Comparison of ENCODE assay signal across 31 cellular contexts in the genomic region with DNA sequence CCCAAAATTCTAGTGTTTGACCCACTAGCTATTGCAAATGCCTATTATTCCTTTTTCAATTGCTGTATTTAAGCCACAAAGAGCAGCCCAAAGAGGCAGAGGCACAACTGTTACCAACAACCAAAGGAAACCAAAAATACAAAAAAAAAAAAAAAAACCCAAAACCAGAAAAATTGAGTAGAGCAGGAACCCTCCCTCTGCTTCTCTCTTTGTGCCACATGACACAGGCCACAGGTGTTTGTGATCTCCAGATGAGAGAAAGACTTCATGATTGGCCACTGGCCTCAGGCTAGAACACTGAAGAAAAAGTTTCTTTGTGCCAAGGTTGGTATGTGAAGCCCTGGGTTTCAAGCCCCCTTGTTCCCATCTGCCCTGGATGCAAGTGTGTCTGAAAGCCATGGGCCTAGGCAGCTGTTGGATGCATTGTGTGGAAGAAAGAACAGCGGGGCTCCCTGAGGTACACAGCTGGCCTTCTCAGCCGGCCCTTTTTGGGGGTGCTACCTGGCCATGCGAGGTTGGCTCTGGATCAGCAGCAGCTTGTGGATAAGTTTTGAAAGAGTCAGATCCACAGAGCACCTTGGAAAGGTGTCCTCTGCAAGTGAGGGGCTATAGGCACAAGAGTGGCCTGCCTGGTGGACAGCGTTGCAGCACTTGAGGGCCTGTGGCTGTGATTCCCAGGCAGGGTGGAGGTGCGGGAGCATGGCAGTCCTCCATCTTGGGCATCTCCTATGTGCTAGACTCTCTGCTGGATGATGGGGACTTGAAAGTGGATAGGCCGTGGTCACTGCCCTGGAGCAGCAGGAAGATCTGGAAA.
DNase-seq lines count a peak whose midpoint lies in the region; ATAC-seq and TF ChIP-seq lines count a peak whose summit lies in the region.
"Had no signal": no experiment of that assay in that cellular context is flagged by ENCODE, and none has a peak within 500 bp of the region (broad histone marks: within the 10 kb centered on the region; RNA-seq: fewer than 3 reads in every experiment).

No MANE protein-coding gene starts in this region.

- TF ChIP-seq CTCF in osteocyte (IDR thresholded peaks at IDR 0.05): no peak

- peak; percentile 36 for ATAC-seq in effector memory CD8-positive, alpha-beta T cell (replicated peaks)
- no peak for ATAC-seq in HG02981 (IDR thresholded peaks at IDR 0.05; ENCODE audit: unreplicated experiment)
- ATAC-seq: esophagus mucosa, gastroesophageal sphincter, psoas muscle had no signal

- DNase-seq in activated CD4-positive, alpha-beta T cell treated with anti-CD3 and anti-CD28 coated beads, Interleukin-2, amount 10 ng/mL, durations not matched to agents 24 days and 14 days: peak; percentile 68
- no peak for DNase-seq in activated CD4-positive, alpha-beta T cell treated with anti-CD3 and anti-CD28 coated beads for 4 hours
- DNase-seq in HuH-7 (ENCODE audit: low spot score) (peak; percentile 29), osteocyte (ENCODE audit: extremely low spot score, unreplicated experiment) (peak; percentile 81), caudate nucleus (lab: John Stamatoyannopoulos, UW) (no peak), activated T-cell treated with anti-CD3 and anti-CD28 coated beads for 4 hours (no peak)
- no peak for DNase-seq in effector memory CD8-positive, alpha-beta T cell
- DNase-seq: activated CD4-positive, alpha-beta T cell treated with anti-CD3 and anti-CD28 coated beads, Interleukin-2, amount 50 U/mL, for 4 hours; activated naive CD4-positive, alpha-beta T cell treated with anti-CD3 and anti-CD28 coated beads for 36 hours; activated T-cell treated with anti-CD3 and anti-CD28 coated beads, Interleukin-2, amount 50 U/mL, for 1 hour; AML-193; cerebellar nuclear complex; effector CD4-positive, alpha-beta T cell; mesendoderm; MG63; NCI-H146; NCI-H2171; NCI-H69; psoas muscle; SHP77 treated with DMSO at 0.1 percent for 48 hours; stimulated activated CD4-positive, alpha-beta T cell treated with anti-CD3 and anti-CD28 coated beads, Interleukin-2, amount 100 ng/mL, for 48 hours; stomach; transverse colon had no signal

- H3K4me1 Mint-ChIP-seq in activated CD4-positive, alpha-beta T cell treated with anti-CD3 and anti-CD28 coated beads, Interleukin-2, amount 10 ng/mL, durations not matched to agents 24 days and 14 days: peaks cover 11% of the 10 kb centered on the region
- peaks cover 0 to 5% of the 10 kb centered on the region in 2 donors for H3K4me1 Mint-ChIP-seq in effector memory CD8-positive, alpha-beta T cell (ENCODE audit: low read depth in 2 of 2)
- H3K4me1 Mint-ChIP-seq in osteocyte (ENCODE audit: unreplicated experiment): peaks cover 5% of the 10 kb centered on the region

- no peak overlapping the region for H3K27ac Mint-ChIP-seq in activated CD4-positive, alpha-beta T cell treated with anti-CD3 and anti-CD28 coated beads, Interleukin-2, amount 10 ng/mL, durations not matched to agents 24 days and 14 days
- peak overlapping the region; percentile 26 to 81 for H3K27ac Mint-ChIP-seq in effector memory CD8-positive, alpha-beta T cell
- no peak overlapping the region for H3K27ac Mint-ChIP-seq in osteocyte (ENCODE audit: unreplicated experiment)
- H3K27ac Mint-ChIP-seq: activated naive CD4-positive, alpha-beta T cell treated with anti-CD3 and anti-CD28 coated beads for 36 hours had no signal

- peaks cover 27% of the 10 kb centered on the region for H3K9me3 Mint-ChIP-seq in activated CD4-positive, alpha-beta T cell treated with anti-CD3 and anti-CD28 coated beads, Interleukin-2, amount 10 ng/mL, durations not matched to agents 24 days and 14 days
- peaks cover 4 to 17% of the 10 kb centered on the region in 2 donors for H3K9me3 Mint-ChIP-seq in effector memory CD8-positive, alpha-beta T cell
- H3K9me3 Mint-ChIP-seq in osteocyte (ENCODE audit: unreplicated experiment): peaks cover 13% of the 10 kb centered on the region

- H3K36me3 Mint-ChIP-seq in activated CD4-positive, alpha-beta T cell treated with anti-CD3 and anti-CD28 coated beads, Interleukin-2, amount 10 ng/mL, durations not matched to agents 24 days and 14 days (ENCODE audit: low read depth): peaks cover 23% of the 10 kb centered on the region
- H3K36me3 Mint-ChIP-seq in effector memory CD8-positive, alpha-beta T cell (ENCODE audit: insufficient read depth): no peaks in the 10 kb centered on the region
- H3K36me3 Mint-ChIP-seq in osteocyte (ENCODE audit: unreplicated experiment): peaks cover 3% of the 10 kb centered on the region

- intact Hi-C loops in activated CD4-positive, alpha-beta T cell treated with anti-CD3 and anti-CD28 coated beads, Interleukin-2, amount 10 ng/mL, durations not matched to agents 24 days and 14 days (cut with micrococcal nuclease): no loop called here

- no peak overlapping the region for H3K4me3 Mint-ChIP-seq in activated CD4-positive, alpha-beta T cell treated with anti-CD3 and anti-CD28 coated beads, Interleukin-2, amount 10 ng/mL, durations not matched to agents 24 days and 14 days
- H3K4me3 Mint-ChIP-seq in effector memory CD8-positive, alpha-beta T cell: no peak overlapping the region
- no peak overlapping the region for H3K4me3 Mint-ChIP-seq in osteocyte (ENCODE audit: unreplicated experiment)
- H3K4me3 Mint-ChIP-seq: activated naive CD4-positive, alpha-beta T cell treated with anti-CD3 and anti-CD28 coated beads for 36 hours had no signal

- H3K27ac ChIP-seq in caudate nucleus (ENCODE audit: low read depth, low read length): no peak overlapping the region
- H3K27ac ChIP-seq: 22Rv1, ascending aorta, gastroesophageal sphincter, HL-60, psoas muscle, skin epidermis, stomach, transverse colon had no signal

- peaks cover 10% of the 10 kb centered on the region for H3K27me3 Mint-ChIP-seq in activated CD4-positive, alpha-beta T cell treated with anti-CD3 and anti-CD28 coated beads, Interleukin-2, amount 10 ng/mL, durations not matched to agents 24 days and 14 days
- no peaks in the 10 kb centered on the region for H3K27me3 Mint-ChIP-seq in effector memory CD8-positive, alpha-beta T cell
- H3K27me3 Mint-ChIP-seq in osteocyte (ENCODE audit: unreplicated experiment): peaks cover under 1% of the 10 kb centered on the region
- H3K27me3 Mint-ChIP-seq: IgD-negative memory B cell had no signal

Comparison
In these comparisons a context has a peak if more than half of its experiments do, and no peak if none do; other contexts are left out.
1. DNase-seq: peak in activated CD4-positive, alpha-beta T cell treated with anti-CD3 and anti-CD28 coated beads, Interleukin-2, amount 10 ng/mL, durations not matched to agents 24 days and 14 days (single experiment), HuH-7 (single experiment) and osteocyte (single experiment); none in activated CD4-positive, alpha-beta T cell treated with anti-CD3 and anti-CD28 coated beads for 4 hours (0 of 2), effector memory CD8-positive, alpha-beta T cell (0 of 3), caudate nucleus (0 of 61) and activated T-cell treated with anti-CD3 and anti-CD28 coated beads for 4 hours (single experiment).
2. H3K27ac Mint-ChIP-seq: peak in effector memory CD8-positive, alpha-beta T cell (2 of 2); none in activated CD4-positive, alpha-beta T cell treated with anti-CD3 and anti-CD28 coated beads, Interleukin-2, amount 10 ng/mL, durations not matched to agents 24 days and 14 days (single experiment) and osteocyte (single experiment).